ENCODE assay signal across 9 cellular contexts in the genomic region with DNA sequence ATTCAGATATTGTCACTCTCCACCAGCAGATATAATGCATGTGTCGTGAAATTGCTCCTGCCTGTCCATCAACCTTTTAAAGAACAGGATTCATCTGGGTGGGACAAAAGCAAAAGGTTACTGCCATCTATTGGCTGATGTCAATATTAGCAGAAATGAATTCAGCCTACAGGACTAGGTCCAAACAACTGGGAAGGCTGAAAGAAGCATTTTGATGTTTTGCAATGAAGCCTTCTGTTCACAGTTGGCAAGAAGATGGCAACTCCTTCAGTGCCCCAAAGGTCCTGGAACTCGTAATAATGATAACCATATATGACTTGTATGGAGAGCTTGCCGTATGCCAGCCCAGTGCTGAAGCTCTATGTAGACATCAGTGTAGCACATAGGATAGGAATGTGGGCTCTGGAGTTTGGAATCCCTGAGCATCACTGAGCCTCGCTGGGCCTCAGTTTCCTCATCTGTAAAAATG. TPM values are rescaled to one million over a fixed set of nuclear protein-coding genes. Genes with fewer than 3 reads are reported as not detected.
DNase-seq lines count a peak whose midpoint lies in the region; FAIRE-seq and TF ChIP-seq lines count a peak whose summit lies in the region.
"Had no signal": no experiment of that assay in that cellular context is flagged by ENCODE, and none has a peak within 500 bp of the region (broad histone marks: within the 10 kb centered on the region; RNA-seq: fewer than 3 reads in every experiment).

No MANE protein-coding gene starts in this region.

- H3K9me3 ChIP-seq in astrocyte (ENCODE audit: insufficient read depth, low read depth, low read length) (no peaks in the 10 kb centered on the region), thyroid gland (no peaks in the 10 kb centered on the region)
- H3K9me3 ChIP-seq: BLaER1 had no signal

- no peaks in the 10 kb centered on the region for H3K79me2 ChIP-seq in astrocyte (ENCODE audit: insufficient read depth, low read length)

- peaks cover 27% of the 10 kb centered on the region for H3K4me1 Mint-ChIP-seq in astrocyte (ENCODE audit: low read depth, unreplicated experiment)

- no peak overlapping the region for H3K27ac Mint-ChIP-seq in astrocyte (ENCODE audit: unreplicated experiment)

- intact Hi-C loops in thyroid gland (cut with DNase I), result no loop called here

- peak; percentile 52 for FAIRE-seq in astrocyte (lab: Jason Lieb, UNC)

- CTCF ChIA-PET in HEK293T (lab: Yijun Ruan, JAX), result interaction anchor here (0.6 to 0.8 kb wide), 2 partner anchors 11 to 99 kb away, joined by 3 read pairs; no protein-coding TSS in a partner anchor

- TF ChIP-seq CTCF in astrocyte (IDR thresholded peaks at IDR 0.05; ENCODE audit: insufficient read depth, low read depth, low read length) (peak; percentile 61), thyroid gland (IDR thresholded peaks at IDR 0.05) (peak in 4 of 6 experiments; percentile 13 to 49 (median 48))

- H3K36me3 Mint-ChIP-seq in astrocyte (ENCODE audit: low read depth, unreplicated experiment), result no peaks in the 10 kb centered on the region

- H3K27ac ChIP-seq in astrocyte (ENCODE audit: low read depth, low read length), result no peak overlapping the region
- H3K27ac ChIP-seq in thyroid gland, result no peak overlapping the region
- H3K27ac ChIP-seq: BLaER1 had no signal

- H3K4me1 ChIP-seq in astrocyte (ENCODE audit: insufficient read depth, low read length), result peaks cover 17% of the 10 kb centered on the region
- H3K4me1 ChIP-seq in thyroid gland, result no peaks in the 10 kb centered on the region

- no peaks in the 10 kb centered on the region for H4K20me1 ChIP-seq in astrocyte (ENCODE audit: insufficient read depth, low read length)
- H4K20me1 ChIP-seq: BLaER1 had no signal

- no peak for TF ChIP-seq POLR2A in thyroid gland (IDR thresholded peaks at IDR 0.05)

- POLR2A ChIA-PET in HEK293T (lab: Yijun Ruan, JAX), result no interaction called here

- no peaks in the 10 kb centered on the region for H3K27me3 Mint-ChIP-seq in astrocyte (ENCODE audit: low read depth, unreplicated experiment)

- 48% methylated on average over 4 of the region's 4 CpGs for WGBS in thyroid gland, 2 donors

- H3K36me3 ChIP-seq in astrocyte (ENCODE audit: insufficient read depth, low read length) (no peaks in the 10 kb centered on the region), thyroid gland (no peaks in the 10 kb centered on the region)
- H3K36me3 ChIP-seq: BLaER1 had no signal

- no peak overlapping the region for H2AFZ ChIP-seq in astrocyte (ENCODE audit: low read depth, low read length)

- H3K4me3 ChIP-seq in astrocyte (ENCODE audit: insufficient read depth, low read depth, low read length) (no peak overlapping the region), thyroid gland (replicated peaks in 1 of 3) (no peak overlapping the region)
- H3K4me3 ChIP-seq: BLaER1 had no signal

- no peak overlapping the region for H3K4me3 Mint-ChIP-seq in astrocyte (ENCODE audit: unreplicated experiment)

- no peaks in the 10 kb centered on the region for H3K9me3 Mint-ChIP-seq in astrocyte (ENCODE audit: unreplicated experiment)

- DNase-seq in NCI-H1417 (lab: John Stamatoyannopoulos, UW), result peak in 2 of 3 experiments; percentile 12 to 45
- no peak for DNase-seq in NCI-H1417 treated with DMSO at 0.1 percent for 48 hours (lab: John Stamatoyannopoulos, UW)
- DNase-seq in HEK293T (ENCODE audit: extremely low spot score), result peak; percentile 56
- peak; percentile 15 for DNase-seq in NCI-H2196 treated with DMSO at 0.1 percent for 48 hours (lab: John Stamatoyannopoulos, UW; ENCODE audit: unreplicated experiment)
- no peak for DNase-seq in astrocyte (ENCODE audit: low read depth)
- peak; percentile 67 for DNase-seq in iPS-NIHi7 (ENCODE audit: extremely low spot score)
- no peak for DNase-seq in thyroid gland
- no peak for DNase-seq in COLO668 (lab: John Stamatoyannopoulos, UW; ENCODE audit: unreplicated experiment)

- no peak overlapping the region for H3K9ac ChIP-seq in astrocyte (ENCODE audit: low read length)
- H3K9ac ChIP-seq: BLaER1 had no signal

- no peak overlapping the region for H3K4me2 ChIP-seq in astrocyte (ENCODE audit: low read length)

- H3K27me3 ChIP-seq in astrocyte (ENCODE audit: insufficient read depth, low read length), result no peaks in the 10 kb centered on the region
- H3K27me3 ChIP-seq in thyroid gland, result no peaks in the 10 kb centered on the region
- H3K27me3 ChIP-seq: BLaER1 had no signal

TF ChIP-seq in HEK293T, 16 proteins besides CTCF, POLR2A, EP300 and RAD21:
- no peak for TF ChIP-seq NFRKB (IDR thresholded peaks at IDR 0.05)
- no peak for TF ChIP-seq ELF4 (IDR thresholded peaks at IDR 0.05)
- TF ChIP-seq, protein P1, sequence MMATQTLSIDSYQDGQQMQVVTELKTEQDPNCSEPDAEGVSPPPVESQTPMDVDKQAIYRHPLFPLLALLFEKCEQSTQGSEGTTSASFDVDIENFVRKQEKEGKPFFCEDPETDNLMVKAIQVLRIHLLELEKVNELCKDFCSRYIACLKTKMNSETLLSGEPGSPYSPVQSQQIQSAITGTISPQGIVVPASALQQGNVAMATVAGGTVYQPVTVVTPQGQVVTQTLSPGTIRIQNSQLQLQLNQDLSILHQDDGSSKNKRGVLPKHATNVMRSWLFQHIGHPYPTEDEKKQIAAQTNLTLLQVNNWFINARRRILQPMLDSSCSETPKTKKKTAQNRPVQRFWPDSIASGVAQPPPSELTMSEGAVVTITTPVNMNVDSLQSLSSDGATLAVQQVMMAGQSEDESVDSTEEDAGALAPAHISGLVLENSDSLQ (IDR thresholded peaks at IDR 0.05), result peak; percentile 96
- TF ChIP-seq FOXK2 (IDR thresholded peaks at IDR 0.05), result no peak

RNA-seq across cellular contexts. Expression of gene BCAS1, which starts 7.5 kb away (rescaled TPM):
- total RNA-seq in astrocyte, result 0.31 TPM in 1 of 2 replicates, not detected in the other
- under 1 TPM in 1 of 4 donors, not detected in 3; 0.11 TPM for total RNA-seq in thyroid gland

Comparison
In these comparisons a context has a peak if more than half of its experiments do, and no peak if none do; other contexts are left out.
1. DNase-seq: peak in NCI-H1417 (2 of 3), HEK293T (single experiment), NCI-H2196 treated with DMSO at 0.1 percent for 48 hours (single experiment) and iPS-NIHi7 (single experiment); none in NCI-H1417 treated with DMSO at 0.1 percent for 48 hours (single experiment), astrocyte (single experiment), thyroid gland (0 of 2) and COLO668 (single experiment).